ENCODE assay signal across 16 cellular contexts in genomic region chr3:58122936-58123700, GRCh38.
DNase-seq lines count a peak whose midpoint lies in the region; ATAC-seq and TF ChIP-seq lines count a peak whose summit lies in the region.
"Had no signal": no experiment of that assay in that cellular context is flagged by ENCODE, and none has a peak within 500 bp of the region (broad histone marks: within the 10 kb centered on the region; RNA-seq: fewer than 3 reads in every experiment).

No MANE protein-coding gene starts in this region.

- TF ChIP-seq CTCF in Caco-2 (IDR thresholded peaks at IDR 0.05; ENCODE audit: insufficient read depth in 1 of 2, low read depth in 1 of 2, low read length in 1 of 2, severe bottlenecking in 1 of 2, unreplicated experiment in 1 of 2), result no peak
- no peak for TF ChIP-seq CTCF in HCT116 (IDR thresholded peaks at IDR 0.05 in 2 of 3, conservative IDR thresholded peaks at IDR 0.05 in 1 of 3; ENCODE audit: borderline replicate concordance in 1 of 3, insufficient read depth in 1 of 3, low read depth in 2 of 3, low read length in 2 of 3)
- TF ChIP-seq CTCF in VCaP (conservative IDR thresholded peaks at IDR 0.05), result no peak
- no peak for TF ChIP-seq CTCF in nephron progenitor cell (IDR thresholded peaks at IDR 0.05)

- DNase-seq in Caco-2 (no peak), HCT116 (ENCODE audit: low read depth, low spot score) (no peak), nephron progenitor cell (no peak), AML-193 (lab: John Stamatoyannopoulos, UW) (no peak), NCI-H345 (lab: John Stamatoyannopoulos, UW) (no peak)
- DNase-seq: ACHN; CD4-positive, alpha-beta T cell; DMS153; DMS79; GDM1; H9; IMR-90 had no signal

- H3K36me3 Mint-ChIP-seq in Caco-2 (ENCODE audit: insufficient read depth, unreplicated experiment) (peaks cover 100% of the 10 kb centered on the region), nephron progenitor cell (ENCODE audit: low read depth) (peaks cover 94% of the 10 kb centered on the region)

- H3K4me3 Mint-ChIP-seq in Caco-2 (ENCODE audit: unreplicated experiment) (no peak overlapping the region), nephron progenitor cell (no peak overlapping the region)
- H3K4me3 Mint-ChIP-seq: CD4-positive, alpha-beta T cell; H9 had no signal

- H3K9me3 ChIP-seq in Caco-2, result no peaks in the 10 kb centered on the region
- H3K9me3 ChIP-seq in HCT116 (ENCODE audit: control insufficient read depth in 1 of 2, insufficient read depth in 1 of 2, low read depth in 1 of 2, low read length in 2 of 2), result no peaks in the 10 kb centered on the region

- H3K27me3 Mint-ChIP-seq in Caco-2 (ENCODE audit: insufficient read depth, unreplicated experiment) (no peaks in the 10 kb centered on the region), nephron progenitor cell (ENCODE audit: low read depth, poor library complexity) (peaks cover 3% of the 10 kb centered on the region)
- H3K27me3 Mint-ChIP-seq: CD4-positive, alpha-beta T cell had no signal

- H3K27me3 ChIP-seq in Caco-2 (replicated peaks; ENCODE audit: control insufficient read depth, insufficient read depth, low read length), result no peaks in the 10 kb centered on the region
- H3K27me3 ChIP-seq in HCT116 (ENCODE audit: insufficient read depth, low read length), result no peaks in the 10 kb centered on the region

- peaks cover 19% of the 10 kb centered on the region for H3K36me3 ChIP-seq in Caco-2 (ENCODE audit: control insufficient read depth, insufficient read depth, low read length)
- H3K36me3 ChIP-seq in HCT116 (ENCODE audit: control insufficient read depth in 1 of 2, insufficient read depth in 2 of 2, low read length in 2 of 2), result peaks cover 31 to 37% of the 10 kb centered on the region in 2 experiments; a peak in 3 of 4 replicates

- H3K27ac Mint-ChIP-seq in Caco-2 (ENCODE audit: unreplicated experiment) (no peak overlapping the region), nephron progenitor cell (peak overlapping the region; percentile 57)
- H3K27ac Mint-ChIP-seq: CD4-positive, alpha-beta T cell; H9 had no signal

- no peak for TF ChIP-seq RAD21 in HCT116 (IDR thresholded peaks at IDR 0.05; ENCODE audit: low read depth)

- H3K9ac ChIP-seq in HCT116 (ENCODE audit: low read length), result no peak overlapping the region

- CTCF ChIA-PET in Caco-2 (lab: Charles Lee) (no interaction called here), HCT116 (lab: Charles Lee) (no interaction called here)

- H3K4me1 ChIP-seq in Caco-2 (no peaks in the 10 kb centered on the region), HCT116 (ENCODE audit: control insufficient read depth in 1 of 2, insufficient read depth in 2 of 2, low read length in 2 of 2) (no peaks in the 10 kb centered on the region)

- H3K4me3 ChIP-seq in Caco-2 (ENCODE audit: low read depth, low read length) (no peak overlapping the region), HCT116 (replicated peaks in 1 of 2; ENCODE audit: low read depth in 1 of 2, low read length in 2 of 2) (no peak overlapping the region)
- H3K4me3 ChIP-seq: K562 had no signal

- RAD21 ChIA-PET in HCT116 (lab: Charles Lee; ENCODE audit: low non-redundant PET in 1 of 2, low total read pairs in 2 of 2, uncharacterized antibody in 2 of 2, unreplicated experiment in 2 of 2), result no interaction called here

- H4K20me1 ChIP-seq in HCT116 (ENCODE audit: insufficient read depth), result no peaks in the 10 kb centered on the region

- POLR2A ChIA-PET in Caco-2 (lab: Charles Lee) (no interaction called here), HCT116 (lab: Charles Lee) (no interaction called here)

- H3K4me1 Mint-ChIP-seq in Caco-2 (ENCODE audit: low read depth, unreplicated experiment), result peaks cover 2% of the 10 kb centered on the region
- peaks cover 29% of the 10 kb centered on the region for H3K4me1 Mint-ChIP-seq in nephron progenitor cell
- H3K4me1 Mint-ChIP-seq: H9 had no signal

- no peak overlapping the region for H2AFZ ChIP-seq in HCT116 (ENCODE audit: low read depth, low read length, poor library complexity, severe bottlenecking)

- H3K9me2 ChIP-seq in HCT116 (ENCODE audit: insufficient read depth), result no peaks in the 10 kb centered on the region

- ATAC-seq in HCT116, result no peak
- ATAC-seq: K562 had no signal

- no peaks in the 10 kb centered on the region for H3K79me2 ChIP-seq in HCT116 (ENCODE audit: insufficient read depth, low read length)

- H3K27ac ChIP-seq in HCT116 (ENCODE audit: low read depth, low read length) (no peak overlapping the region), VCaP (peak overlapping the region; percentile 90)
- H3K27ac ChIP-seq: C4-2B, HL-60 had no signal

- H3K9me3 Mint-ChIP-seq in Caco-2 (ENCODE audit: unreplicated experiment) (no peaks in the 10 kb centered on the region), nephron progenitor cell (peaks cover 16% of the 10 kb centered on the region)
- H3K9me3 Mint-ChIP-seq: CD4-positive, alpha-beta T cell; H9 had no signal

- H3K4me2 ChIP-seq in HCT116 (ENCODE audit: low read length), result no peak overlapping the region

- intact Hi-C loops in Caco-2 (cut with micrococcal nuclease; ENCODE audit: unreplicated experiment) (no loop called here), HCT116 (cut with micrococcal nuclease) (no loop called here)

- TF ChIP-seq POLR2A in HCT116 (IDR thresholded peaks at IDR 0.05; ENCODE audit: borderline replicate concordance, extremely low read depth, insufficient read depth, insufficient read length), result no peak

- BruUV-seq in Caco-2 (replicated peaks; lab: Mats Ljungman, UMichigan) (TSS peak; percentile 69), HCT116 (replicated peaks; lab: Mats Ljungman, UMichigan) (TSS peak; percentile 21)

TF ChIP-seq in HCT116, 20 proteins besides CTCF, POLR2A, EP300 and RAD21:
- TF ChIP-seq REST (IDR thresholded peaks at IDR 0.05; ENCODE audit: low read depth) (no peak), JUND (IDR thresholded peaks at IDR 0.05) (no peak), SRF (IDR thresholded peaks at IDR 0.05; ENCODE audit: low read depth) (no peak)
- TF ChIP-seq, protein P1, sequence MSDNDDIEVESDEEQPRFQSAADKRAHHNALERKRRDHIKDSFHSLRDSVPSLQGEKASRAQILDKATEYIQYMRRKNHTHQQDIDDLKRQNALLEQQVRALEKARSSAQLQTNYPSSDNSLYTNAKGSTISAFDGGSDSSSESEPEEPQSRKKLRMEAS (IDR thresholded peaks at IDR 0.05), result no peak
